In genomic region chr6:158793432-158793831, GRCh38 we compare ENCODE assay signal across 8 cellular contexts. TPM values are rescaled to one million over a fixed set of nuclear protein-coding genes. Genes with fewer than 3 reads are reported as not detected.
A peak's percentile ranks its signal among the peaks of the same experiment; 100 is the strongest.
DNase-seq lines count a peak whose midpoint lies in the region; ATAC-seq and TF ChIP-seq lines count a peak whose summit lies in the region.

No MANE protein-coding gene starts in this region.

- peaks cover 59% of the 10 kb centered on the region for H3K79me2 ChIP-seq in parathyroid adenoma

- H3K27me3 ChIP-seq in endodermal cell (ENCODE audit: control insufficient read depth, insufficient read depth, low read length, poor library complexity, severe bottlenecking), result no peaks in the 10 kb centered on the region
- H3K27me3 ChIP-seq in parathyroid adenoma (ENCODE audit: control insufficient read depth, insufficient read depth, low read length), result no peaks in the 10 kb centered on the region

- peaks cover 13% of the 10 kb centered on the region for H3K36me3 Mint-ChIP-seq in activated naive CD4-positive, alpha-beta T cell treated with anti-CD3 and anti-CD28 coated beads, Interleukin-2, amount 50 U/mL, for 24 hours
- H3K36me3 Mint-ChIP-seq in endodermal cell (ENCODE audit: low read depth), result peaks cover 35% of the 10 kb centered on the region

- DNase-seq in activated naive CD4-positive, alpha-beta T cell treated with anti-CD3 and anti-CD28 coated beads, Interleukin-2, amount 50 U/mL, for 16 hours, result no peak
- DNase-seq in HFF-Myc (ENCODE audit: extremely low read depth, low read depth) (no peak), NCI-H774 (lab: John Stamatoyannopoulos, UW) (peak; percentile 6), endodermal cell (peak; percentile 65), NCI-H2029 (lab: John Stamatoyannopoulos, UW) (no peak)

- H3K9ac ChIP-seq in endodermal cell (ENCODE audit: extremely low read depth, low read length, poor library complexity, severe bottlenecking) (no peak overlapping the region), parathyroid adenoma (no peak overlapping the region)

- H3K4me3 Mint-ChIP-seq in activated naive CD4-positive, alpha-beta T cell treated with anti-CD3 and anti-CD28 coated beads, Interleukin-2, amount 50 U/mL, for 24 hours, result no peak overlapping the region
- no peak overlapping the region for H3K4me3 Mint-ChIP-seq in endodermal cell

- peak overlapping the region; percentile 62 for H3K27ac Mint-ChIP-seq in activated naive CD4-positive, alpha-beta T cell treated with anti-CD3 and anti-CD28 coated beads, Interleukin-2, amount 50 U/mL, for 24 hours
- H3K27ac Mint-ChIP-seq in endodermal cell, result no peak overlapping the region

- H2AFZ ChIP-seq in parathyroid adenoma, result no peak overlapping the region

- H3K4me3 ChIP-seq in HFF-Myc (replicated peaks; ENCODE audit: low read depth, low read length) (no peak overlapping the region), endodermal cell (ENCODE audit: low read length) (no peak overlapping the region), parathyroid adenoma (ENCODE audit: low read depth, low read length) (no peak overlapping the region)

- WGBS in endodermal cell (ENCODE audit: insufficient coverage in 1 of 2, insufficient read length in 1 of 2), 2 experiments, result 71% methylated on average over 1 of the region's 1 CpG; no CpG with 5 or more reads in 1 of the 2 experiments

- no peak for ATAC-seq in HG02938 (IDR thresholded peaks at IDR 0.05; ENCODE audit: unreplicated experiment)

- no peaks in the 10 kb centered on the region for H3K27me3 Mint-ChIP-seq in activated naive CD4-positive, alpha-beta T cell treated with anti-CD3 and anti-CD28 coated beads, Interleukin-2, amount 50 U/mL, for 24 hours
- no peaks in the 10 kb centered on the region for H3K27me3 Mint-ChIP-seq in endodermal cell (ENCODE audit: insufficient read depth)

- H3K27ac ChIP-seq in endodermal cell (ENCODE audit: low read depth, low read length) (no peak overlapping the region), parathyroid adenoma (peak overlapping the region; percentile 48)

- TF ChIP-seq CTCF in HFF-Myc (IDR thresholded peaks at IDR 0.05; ENCODE audit: low read depth, low read length, missing control alignments), result peak; percentile 59
- peak; percentile 71 for TF ChIP-seq CTCF in endodermal cell (conservative IDR thresholded peaks at IDR 0.05)
- TF ChIP-seq CTCF in parathyroid adenoma (IDR thresholded peaks at IDR 0.05), result peak; percentile 25

- peak overlapping the region; percentile 31 for H3K4me2 ChIP-seq in parathyroid adenoma (ENCODE audit: low read length)

- H3K36me3 ChIP-seq in endodermal cell (ENCODE audit: control insufficient read depth, insufficient read depth, low read length) (peaks cover 54% of the 10 kb centered on the region), parathyroid adenoma (ENCODE audit: control insufficient read depth, insufficient read depth, low read length) (no peaks in the 10 kb centered on the region)

- peaks cover 82% of the 10 kb centered on the region for H3K4me1 Mint-ChIP-seq in activated naive CD4-positive, alpha-beta T cell treated with anti-CD3 and anti-CD28 coated beads, Interleukin-2, amount 50 U/mL, for 24 hours
- H3K4me1 Mint-ChIP-seq in endodermal cell, result peaks cover 36% of the 10 kb centered on the region

- no peaks in the 10 kb centered on the region for H3K9me3 ChIP-seq in endodermal cell (ENCODE audit: control insufficient read depth, low read length)
- no peaks in the 10 kb centered on the region for H3K9me3 ChIP-seq in parathyroid adenoma (ENCODE audit: control insufficient read depth, low read length)

- H3K4me1 ChIP-seq in endodermal cell (ENCODE audit: control insufficient read depth, insufficient read depth, low read length), result peaks cover 6% of the 10 kb centered on the region
- H3K4me1 ChIP-seq in parathyroid adenoma, result peaks cover 62% of the 10 kb centered on the region

- H3K9me3 Mint-ChIP-seq in activated naive CD4-positive, alpha-beta T cell treated with anti-CD3 and anti-CD28 coated beads, Interleukin-2, amount 50 U/mL, for 24 hours, result no peaks in the 10 kb centered on the region
- H3K9me3 Mint-ChIP-seq in endodermal cell, result no peaks in the 10 kb centered on the region

RNA-seq across cellular contexts. Expression of gene EZR, which starts 25.7 kb away (rescaled TPM):
- 100 to 1,000 TPM; 145 to 209 TPM for total RNA-seq in endodermal cell
- polyA plus RNA-seq in endodermal cell (2013, experiment 1 of 2), result 118 TPM
- polyA plus RNA-seq in endodermal cell (2013, experiment 2 of 2), result 115 TPM

Comparison
In these comparisons a context has a peak if more than half of its experiments do, and no peak if none do; other contexts are left out.
1. DNase-seq: peak in NCI-H774 (single experiment) and endodermal cell (single experiment); none in activated naive CD4-positive, alpha-beta T cell treated with anti-CD3 and anti-CD28 coated beads, Interleukin-2, amount 50 U/mL, for 16 hours (single experiment), HFF-Myc (single experiment) and NCI-H2029 (single experiment).
2. Peak in every context shown above with its lines, with median percentiles within 50 percentile points of each other: CTCF ChIP-seq.